In the genomic region with DNA sequence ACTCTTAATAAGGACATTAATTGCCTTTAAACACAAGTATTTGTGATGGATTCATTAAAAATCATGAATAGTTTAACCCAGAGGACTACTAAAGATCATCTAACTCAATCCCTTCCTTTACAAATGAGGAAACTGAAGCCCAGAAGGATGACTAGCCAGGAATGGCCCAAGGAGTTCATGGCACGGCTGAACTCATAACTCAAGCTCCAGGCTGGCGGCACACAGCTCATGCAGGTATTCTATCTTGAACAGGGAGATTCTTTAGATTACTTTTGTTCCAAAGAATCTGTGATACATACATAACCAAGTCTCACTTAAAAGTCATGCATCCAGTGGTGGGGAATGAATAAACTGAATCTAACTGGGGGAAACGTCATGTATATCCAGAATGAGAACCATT, we compare ENCODE assay signal across 15 cellular contexts.
"Had no signal": no experiment of that assay in that cellular context is flagged by ENCODE, and none has a peak within 500 bp of the region (broad histone marks: within the 10 kb centered on the region; RNA-seq: fewer than 3 reads in every experiment).

No MANE protein-coding gene starts in this region.

- H3K27ac ChIP-seq: HL-60, KMS-11 had no signal

- H3K9me3 ChIP-seq: SK-N-SH had no signal

- DNase-seq: Kasumi-1, MM.1S, NCI-H2081 treated with DMSO at 0.1 percent for 48 hours, NCI-H2227 treated with DMSO at 0.1 percent for 48 hours, NCI-H446, NCI-H510A, NCI-H524 treated with DMSO at 0.1 percent for 48 hours, NCI-H774, RPMI8226, SHP77, SK-N-SH, SW 1271 had no signal

- ATAC-seq: K562 had no signal

- H3K4me3 ChIP-seq: K562 had no signal
